1 cellular context compared by ENCODE assay signal in the genomic region with DNA sequence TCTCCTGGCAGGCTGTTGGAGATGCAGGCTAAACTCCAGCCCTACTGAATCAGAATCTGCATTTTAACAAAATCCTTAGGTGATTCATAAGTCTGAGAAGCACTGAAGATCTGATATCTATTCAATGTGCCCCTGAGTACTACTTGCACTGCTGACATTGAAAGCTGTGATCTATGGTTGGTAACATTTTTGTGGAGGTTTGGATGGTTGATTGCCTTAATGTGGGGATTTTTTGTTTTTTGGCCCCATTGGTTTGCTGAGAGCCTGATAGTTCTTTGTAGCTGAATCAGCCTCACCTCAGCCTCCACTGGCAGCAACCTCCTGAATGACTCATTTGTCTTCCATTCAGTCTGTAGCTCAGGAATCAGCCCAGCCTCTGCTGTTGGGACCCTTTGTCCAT.
TF ChIP-seq lines count a peak whose summit lies in the region.

No MANE protein-coding gene starts in this region.

TF ChIP-seq in IMR-90, 13 proteins besides CTCF, POLR2A, EP300 and RAD21 (continued from another document):
- TF ChIP-seq CHD1 (IDR thresholded peaks at IDR 0.05; ENCODE audit: low read depth, low read length) (no peak), MXI1 (IDR thresholded peaks at IDR 0.05; ENCODE audit: borderline replicate concordance, low read depth, low read length) (no peak), RCOR1 (IDR thresholded peaks at IDR 0.05; ENCODE audit: insufficient replicate concordance, low read length) (no peak), FOS (IDR thresholded peaks at IDR 0.05; ENCODE audit: low read depth, low read length) (no peak; the same call in 1 of the 2 replicates), MAZ (IDR thresholded peaks at IDR 0.05; ENCODE audit: borderline replicate concordance, low read depth, low read length) (no peak), USF2 (IDR thresholded peaks at IDR 0.05; ENCODE audit: low read depth, low read length) (no peak)
